19 cellular contexts compared by ENCODE assay signal in the genomic region with DNA sequence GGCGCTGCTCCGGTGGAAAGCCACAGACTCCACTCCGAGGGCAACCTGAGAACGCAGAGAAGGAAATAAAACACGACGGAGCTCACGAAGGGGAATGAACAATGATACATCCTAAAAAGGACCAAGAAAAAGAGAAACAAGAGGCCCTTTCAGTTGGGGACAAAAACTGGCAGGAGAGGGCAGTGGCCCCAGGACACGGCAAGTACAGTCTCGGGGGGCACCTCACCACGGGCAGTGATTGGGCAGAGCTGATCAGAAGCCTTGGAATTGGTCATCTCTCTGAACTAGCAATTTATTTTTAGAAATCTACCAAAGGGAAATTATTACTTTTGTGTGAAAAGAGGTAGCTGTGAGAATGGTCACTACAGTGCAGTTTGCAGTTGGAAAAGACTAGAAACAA.
"Had no signal": no experiment of that assay in that cellular context is flagged by ENCODE, and none has a peak within 500 bp of the region (broad histone marks: within the 10 kb centered on the region; RNA-seq: fewer than 3 reads in every experiment).

No MANE protein-coding gene starts in this region.

- H3K9me3 Mint-ChIP-seq: nephron had no signal

- H3K4me3 ChIP-seq: heart right ventricle, right atrium auricular region, sigmoid colon, skin epidermis, stomach had no signal

- H3K27ac Mint-ChIP-seq: naive B cell; nephron; stimulated activated naive B cell treated with anti-CD40 and anti-IgM and Interleukin-4, amounts not matched to agents 10 μg/mL and 1 μg/mL and 100 μg/mL, for 72 hours had no signal

- H3K36me3 ChIP-seq: neutrophil had no signal

- H3K9me3 ChIP-seq: neutrophil, right atrium auricular region had no signal

- H3K4me3 Mint-ChIP-seq: nephron; stimulated activated naive B cell treated with anti-CD40 and anti-IgM and Interleukin-4, amounts not matched to agents 10 μg/mL and 1 μg/mL and 100 μg/mL, for 72 hours had no signal

- ATAC-seq: esophagus mucosa; heart right ventricle; stimulated activated naive B cell treated with anti-CD40 and anti-IgM and Interleukin-4, amounts not matched to agents 10 μg/mL and 1 μg/mL and 100 μg/mL, for 72 hours had no signal

- DNase-seq: dermis blood vessel endothelial cell; effector CD4-positive, alpha-beta T cell; heart right ventricle; hypothalamus; kidney glomerular epithelial cell; mesendoderm; naive B cell; posterior cingulate gyrus; sigmoid colon; stimulated activated CD4-positive, alpha-beta T cell treated with anti-CD3 and anti-CD28 coated beads, Interleukin-2, amount 100 ng/mL, for 24 hours; stimulated activated CD4-positive, alpha-beta T cell treated with anti-CD3 and anti-CD28 coated beads, Interleukin-4, amount 100 ng/mL, for 4 hours; stimulated activated naive B cell treated with anti-CD40 and anti-IgM and Interleukin-4, amounts not matched to agents 10 μg/mL and 1 μg/mL and 100 μg/mL, for 72 hours; stomach; trophoblast cell had no signal

- H3K27me3 ChIP-seq: heart right ventricle, neutrophil, right atrium auricular region, sigmoid colon, stomach had no signal

- H3K27ac ChIP-seq: heart right ventricle, neutrophil, right atrium auricular region, sigmoid colon, skin epidermis, stomach had no signal

- H3K27me3 Mint-ChIP-seq: naive B cell; stimulated activated naive B cell treated with anti-CD40 and anti-IgM and Interleukin-4, amounts not matched to agents 10 μg/mL and 1 μg/mL and 100 μg/mL, for 72 hours had no signal
